37 cellular contexts compared by ENCODE assay signal in the genomic region with DNA sequence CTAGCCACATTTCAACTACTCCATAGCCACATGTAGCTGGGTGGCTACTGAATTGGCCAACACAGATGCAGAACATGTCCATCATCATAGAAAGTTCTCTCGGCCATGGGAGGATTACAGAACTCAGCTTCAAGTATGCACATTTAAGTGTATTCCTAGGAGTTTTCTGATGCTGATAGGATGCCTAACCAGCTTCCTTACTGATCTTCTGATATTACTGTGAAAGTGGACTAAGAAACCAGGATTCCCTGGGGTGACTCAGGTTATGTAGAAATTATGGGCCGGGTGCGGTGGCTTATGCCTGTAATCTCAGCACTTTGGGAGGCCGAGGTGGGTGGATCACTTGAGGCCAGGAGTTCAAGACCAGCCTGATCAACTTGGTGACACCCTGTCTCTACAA.
"Had no signal": no experiment of that assay in that cellular context is flagged by ENCODE, and none has a peak within 500 bp of the region (broad histone marks: within the 10 kb centered on the region; RNA-seq: fewer than 3 reads in every experiment).

No MANE protein-coding gene starts in this region.

- H3K27me3 ChIP-seq: adrenal gland, ascending aorta, cardiac muscle cell had no signal

- H3K36me3 Mint-ChIP-seq: activated CD4-positive, alpha-beta memory T cell treated with anti-CD3 and anti-CD28 coated beads for 36 hours; activated naive CD4-positive, alpha-beta T cell treated with anti-CD3 and anti-CD28 coated beads, Interleukin-2, amount 50 U/mL, for 72 hours; activated naive CD8-positive, alpha-beta T cell treated with anti-CD3 and anti-CD28 coated beads for 36 hours; brain had no signal

- H3K4me1 Mint-ChIP-seq: activated B cell treated with CpG ODN at 0.5 μM for 24 hours; activated CD4-positive, alpha-beta T cell treated with anti-CD3 and anti-CD28 coated beads, Interleukin-2, amount 10 ng/mL, durations not matched to agents 24 days and 14 days; activated T-helper 17 cell treated with anti-CD3 and anti-CD28 coated beads, Interleukin-2, amount 50 U/mL, for 72 hours; central memory CD8-positive, alpha-beta T cell had no signal

- H3K27ac Mint-ChIP-seq: activated B cell treated with CpG ODN at 0.5 μM for 24 hours; activated CD4-positive, alpha-beta memory T cell treated with anti-CD3 and anti-CD28 coated beads for 36 hours; activated CD4-positive, alpha-beta T cell treated with anti-CD3 and anti-CD28 coated beads, Interleukin-2, amount 10 ng/mL, durations not matched to agents 24 days and 14 days; activated CD8-positive, alpha-beta T cell treated with anti-CD3 and anti-CD28 coated beads for 36 hours; activated naive CD4-positive, alpha-beta T cell treated with anti-CD3 and anti-CD28 coated beads for 36 hours; activated naive CD4-positive, alpha-beta T cell treated with anti-CD3 and anti-CD28 coated beads, Interleukin-2, amount 50 U/mL, for 72 hours; activated naive CD8-positive, alpha-beta T cell treated with anti-CD3 and anti-CD28 coated beads for 36 hours; activated T-cell treated with anti-CD3 and anti-CD28 coated beads, Interleukin-2, amount 50 U/mL, for 72 hours; activated T-helper 1 cell treated with anti-CD3 and anti-CD28 coated beads, Interleukin-12 subunit alpha, Interleukin-12 subunit beta, Interleukin-2, Interleukin-4 antibody, amounts not matched to agents 30 ng/mL and 10 ng/mL and 1 ng/mL, durations not matched to agents 14 hours and 24 hours and 36 hours; activated T-helper 17 cell treated with anti-CD3 and anti-CD28 coated beads, Interleukin-2, amount 50 U/mL, for 72 hours; T-helper 1 cell treated with Interleukin-12 subunit alpha and Interleukin-12 subunit beta and Interleukin-4 antibody, amounts not matched to agents 30 μg/mL and 1 μg/mL, for 36 hours; T-helper 2 cell treated with Interferon-gamma antibody and Interleukin-4, amounts not matched to agents 5 μg/mL and 100 μg/mL, for 36 hours had no signal

- DNase-seq: activated B cell treated with CpG ODN at 0.5 μM for 24 hours; activated CD4-positive, alpha-beta memory T cell treated with anti-CD3 and anti-CD28 coated beads for 36 hours; activated CD4-positive, alpha-beta T cell treated with anti-CD3 and anti-CD28 coated beads for 4 hours; activated CD4-positive, alpha-beta T cell treated with anti-CD3 and anti-CD28 coated beads, Interleukin-2, amount 10 ng/mL, durations not matched to agents 24 days and 14 days; activated CD4-positive, alpha-beta T cell treated with anti-CD3 and anti-CD28 coated beads, Interleukin-2, amount 50 U/mL, for 1 hour; activated CD4-positive, alpha-beta T cell treated with anti-CD3 and anti-CD28 coated beads, Interleukin-2, amount 50 U/mL, for 4 hours; activated CD4-positive, CD25-positive, alpha-beta regulatory T cell treated with anti-CD3 and anti-CD28 coated beads, Interleukin-2, amount 50 U/mL, for 72 hours; activated CD8-positive, alpha-beta memory T cell treated with anti-CD3 and anti-CD28 coated beads, Interleukin-2, amount 50 U/mL, for 4 hours; activated CD8-positive, alpha-beta T cell treated with anti-CD3 and anti-CD28 coated beads for 36 hours; activated effector memory CD4-positive, alpha-beta T cell treated with anti-CD3 and anti-CD28 coated beads, Interleukin-2, amount 50 U/mL, for 16 hours; activated gamma-delta T cell treated with Interleukin-2 at 50 U/mL for 16 hours; activated naive CD4-positive, alpha-beta T cell; activated naive CD4-positive, alpha-beta T cell treated with anti-CD3 and anti-CD28 coated beads for 36 hours; activated naive CD4-positive, alpha-beta T cell treated with anti-CD3 and anti-CD28 coated beads, Interleukin-2, amount 50 U/mL, for 16 hours; activated naive CD8-positive, alpha-beta T cell treated with anti-CD3 and anti-CD28 coated beads for 36 hours; activated T-cell treated with anti-CD3 and anti-CD28 coated beads for 4 hours; activated T-cell treated with anti-CD3 and anti-CD28 coated beads, Interleukin-2, amount 50 U/mL, for 1 hour; activated T-cell treated with anti-CD3 and anti-CD28 coated beads, Interleukin-2, amount 50 U/mL, for 4 hours; activated T-cell treated with anti-CD3 and anti-CD28 coated beads, Interleukin-2, amount 50 U/mL, for 72 hours; adrenal gland; caudate nucleus; cerebellar nuclear complex; T-helper 1 cell; T-helper 2 cell; T-helper 9 cell had no signal

- ATAC-seq: activated CD8-positive, alpha-beta T cell treated with anti-CD3 and anti-CD28 coated beads for 36 hours; activated naive CD4-positive, alpha-beta T cell treated with anti-CD3 and anti-CD28 coated beads, Interleukin-2, amount 50 U/mL, for 72 hours; activated T-cell treated with anti-CD3 and anti-CD28 coated beads, Interleukin-2, amount 50 U/mL, for 4 hours; activated T-cell treated with anti-CD3 and anti-CD28 coated beads, Interleukin-2, amount 50 U/mL, for 72 hours; activated T-helper 17 cell treated with anti-CD3 and anti-CD28 coated beads, Interleukin-2, amount 50 U/mL, for 72 hours had no signal

- H3K36me3 ChIP-seq: adrenal gland, ascending aorta, cardiac muscle cell had no signal

- H3K9me3 ChIP-seq: adrenal gland, ascending aorta had no signal

- H3K4me3 ChIP-seq: adrenal gland, ascending aorta, cardiac muscle cell had no signal

- H3K4me3 Mint-ChIP-seq: activated B cell treated with CpG ODN at 0.5 μM for 24 hours; activated CD4-positive, alpha-beta memory T cell treated with anti-CD3 and anti-CD28 coated beads for 36 hours; activated CD4-positive, alpha-beta T cell treated with anti-CD3 and anti-CD28 coated beads, Interleukin-2, amount 10 ng/mL, durations not matched to agents 24 days and 14 days; activated CD8-positive, alpha-beta T cell treated with anti-CD3 and anti-CD28 coated beads for 36 hours; activated naive CD4-positive, alpha-beta T cell treated with anti-CD3 and anti-CD28 coated beads for 36 hours; activated naive CD8-positive, alpha-beta T cell treated with anti-CD3 and anti-CD28 coated beads for 36 hours; activated T-cell treated with anti-CD3 and anti-CD28 coated beads, Interleukin-2, amount 50 U/mL, for 4 hours; activated T-cell treated with anti-CD3 and anti-CD28 coated beads, Interleukin-2, amount 50 U/mL, for 72 hours; activated T-helper 1 cell treated with anti-CD3 and anti-CD28 coated beads, Interleukin-12 subunit alpha, Interleukin-12 subunit beta, Interleukin-2, Interleukin-4 antibody, amounts not matched to agents 30 ng/mL and 10 ng/mL and 1 ng/mL, durations not matched to agents 14 hours and 24 hours and 36 hours; activated T-helper 17 cell treated with anti-CD3 and anti-CD28 coated beads, Interleukin-2, amount 50 U/mL, for 72 hours; central memory CD8-positive, alpha-beta T cell; T-helper 1 cell treated with Interleukin-12 subunit alpha and Interleukin-12 subunit beta and Interleukin-4 antibody, amounts not matched to agents 30 μg/mL and 1 μg/mL, for 36 hours; T-helper 2 cell treated with Interferon-gamma antibody and Interleukin-4, amounts not matched to agents 5 μg/mL and 100 μg/mL, for 36 hours had no signal

- FAIRE-seq: bronchial epithelial cell, TTC549 had no signal

- H3K27ac ChIP-seq: adrenal gland, ascending aorta, cardiac muscle cell, VCaP had no signal

- H3K4me1 ChIP-seq: adrenal gland, ascending aorta had no signal

- H3K27me3 Mint-ChIP-seq: brain had no signal

- H3K9me3 Mint-ChIP-seq: activated B cell treated with CpG ODN at 0.5 μM for 24 hours; activated CD4-positive, alpha-beta memory T cell treated with anti-CD3 and anti-CD28 coated beads for 36 hours; activated CD4-positive, alpha-beta T cell treated with anti-CD3 and anti-CD28 coated beads, Interleukin-2, amount 10 ng/mL, durations not matched to agents 24 days and 14 days; activated CD8-positive, alpha-beta T cell treated with anti-CD3 and anti-CD28 coated beads for 36 hours; activated naive CD4-positive, alpha-beta T cell treated with anti-CD3 and anti-CD28 coated beads for 36 hours; activated naive CD4-positive, alpha-beta T cell treated with anti-CD3 and anti-CD28 coated beads, Interleukin-2, amount 50 U/mL, for 72 hours; activated naive CD8-positive, alpha-beta T cell treated with anti-CD3 and anti-CD28 coated beads for 36 hours; activated T-cell treated with anti-CD3 and anti-CD28 coated beads, Interleukin-2, amount 50 U/mL, for 4 hours; activated T-cell treated with anti-CD3 and anti-CD28 coated beads, Interleukin-2, amount 50 U/mL, for 72 hours; activated T-helper 1 cell treated with anti-CD3 and anti-CD28 coated beads, Interleukin-12 subunit alpha, Interleukin-12 subunit beta, Interleukin-2, Interleukin-4 antibody, amounts not matched to agents 30 ng/mL and 10 ng/mL and 1 ng/mL, durations not matched to agents 14 hours and 24 hours and 36 hours; activated T-helper 17 cell treated with anti-CD3 and anti-CD28 coated beads, Interleukin-2, amount 50 U/mL, for 72 hours; central memory CD8-positive, alpha-beta T cell; T-helper 1 cell treated with Interleukin-12 subunit alpha and Interleukin-12 subunit beta and Interleukin-4 antibody, amounts not matched to agents 30 μg/mL and 1 μg/mL, for 36 hours; T-helper 2 cell treated with Interferon-gamma antibody and Interleukin-4, amounts not matched to agents 5 μg/mL and 100 μg/mL, for 36 hours had no signal
